In the genomic region with DNA sequence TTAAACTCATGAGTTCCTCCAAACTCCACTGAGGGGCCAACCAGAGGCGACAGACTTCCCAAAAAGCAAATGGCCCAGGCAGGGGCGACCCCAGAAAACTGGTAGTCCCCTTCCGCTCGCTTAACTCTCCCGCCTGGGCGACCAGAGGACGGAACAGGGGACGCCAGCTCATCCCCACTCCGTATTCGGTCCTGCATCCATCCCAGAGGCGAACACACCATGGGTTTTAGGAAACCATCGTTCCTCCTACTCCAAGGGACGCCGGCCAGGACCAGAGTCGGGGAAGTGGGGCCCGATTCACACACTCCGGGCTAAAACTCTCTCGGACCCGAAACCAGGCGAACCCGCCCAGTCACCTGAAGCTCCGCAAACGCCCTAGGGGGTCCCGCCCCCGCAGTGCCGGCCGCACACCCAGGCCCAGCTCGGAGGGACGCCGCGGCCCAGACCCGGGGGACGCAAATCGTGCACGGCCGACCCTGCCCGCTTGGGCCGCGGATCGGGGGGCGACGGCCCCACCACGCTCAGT, we compare ENCODE assay signal across 8 cellular contexts. TPM values are rescaled to one million over a fixed set of nuclear protein-coding genes. Genes with fewer than 3 reads are reported as not detected.
DNase-seq lines count a peak whose midpoint lies in the region; ATAC-seq and TF ChIP-seq lines count a peak whose summit lies in the region.

No MANE protein-coding gene starts in this region.

- H3K4me1 ChIP-seq in GM23248 (ENCODE audit: insufficient read depth) (peaks cover 21% of the 10 kb centered on the region), KMS-11 (ENCODE audit: low read depth, poor library complexity, severe bottlenecking) (peaks cover 29% of the 10 kb centered on the region), esophagus muscularis mucosa (peaks cover 10 to 35% (median 30%) of the 10 kb centered on the region in 4 donors)

- TF ChIP-seq CTCF in GM10248 (IDR thresholded peaks at IDR 0.05; ENCODE audit: control extremely low read depth, extremely low read depth, low read depth, missing control alignments) (no peak), KMS-11 (conservative IDR thresholded peaks at IDR 0.05; ENCODE audit: low read depth, low read length) (no peak), esophagus muscularis mucosa (IDR thresholded peaks at IDR 0.05) (no peak)

- H3K27ac ChIP-seq in GM23248 (peak overlapping the region; percentile 68), KMS-11 (peak overlapping the region; percentile 69), esophagus muscularis mucosa (replicated peaks in 1 of 4) (peak overlapping the region; percentile 87 to 91 (median 89)), temporal lobe (ENCODE audit: low read depth, low read length) (peak overlapping the region; percentile 73)

- CTCF ChIA-PET in GM10248 (lab: Yijun Ruan, JAX), result interaction anchor here (1.4 to 3.8 kb wide), 7 partner anchors 11 to 523 kb away, joined by 3 to 16 read pairs (median 6); no protein-coding TSS in a partner anchor

- no peaks in the 10 kb centered on the region for H3K9me2 ChIP-seq in GM23248 (ENCODE audit: insufficient read depth)

- intact Hi-C loops in esophagus muscularis mucosa (cut with DNase I), result loop anchor here (5.0 kb wide), 2 partner anchors 75 to 245 kb away; a partner anchor contains a TSS

- 0 to 1% methylated on average over 38 to 40 of the region's 43 CpGs for WGBS in GM23248 (ENCODE audit: low coverage in 1 of 2, low lambda C conversion rate in 2 of 2, missing lambda C conversion rate in 2 of 2), 2 experiments
- under 1% methylated on average over 13 of the region's 43 CpGs for WGBS in esophagus muscularis mucosa

- H3K36me3 ChIP-seq in GM23248 (ENCODE audit: low read depth) (no peaks in the 10 kb centered on the region), KMS-11 (ENCODE audit: insufficient read depth) (no peaks in the 10 kb centered on the region), esophagus muscularis mucosa (no peaks in the 10 kb centered on the region)

- DNase-seq in GM10248 (ENCODE audit: extremely low spot score), result peak; percentile 50
- peak; percentile 70 for DNase-seq in GM23248
- DNase-seq in activated CD8-positive, alpha-beta memory T cell treated with anti-CD3 and anti-CD28 coated beads, Interleukin-2, amount 50 U/mL, for 4 hours, result peak; percentile 43
- DNase-seq in esophagus muscularis mucosa (ENCODE audit: extremely low spot score), result no peak
- DNase-seq in naive B cell, result peak; percentile 36
- no peak for DNase-seq in NCI-H1105 treated with DMSO at 0.1 percent for 48 hours (lab: John Stamatoyannopoulos, UW)

- H3K4me3 ChIP-seq in GM23248, result peak overlapping the region; percentile 96
- H3K4me3 ChIP-seq in KMS-11 (IDR thresholded peaks at IDR 0.05; ENCODE audit: insufficient read depth, low read depth, low read length), result no peak overlapping the region
- peak overlapping the region; percentile 79 to 100 (median 92) for H3K4me3 ChIP-seq in esophagus muscularis mucosa

- no peak for TF ChIP-seq EP300 in esophagus muscularis mucosa (IDR thresholded peaks at IDR 0.05)

- H3K4me2 ChIP-seq in GM23248 (ENCODE audit: unreplicated experiment), result peak overlapping the region; percentile 84
- H3K4me2 ChIP-seq in KMS-11, result peak overlapping the region; percentile 86

- H3K27me3 Mint-ChIP-seq in naive B cell, result no peaks in the 10 kb centered on the region

- peaks cover 11% of the 10 kb centered on the region; the same call in 1 of the 2 replicates for H3F3A ChIP-seq in GM23248 (ENCODE audit: insufficient read depth)

- H3K9me3 ChIP-seq in GM23248 (ENCODE audit: low read depth), result no peaks in the 10 kb centered on the region
- H3K9me3 ChIP-seq in esophagus muscularis mucosa, result no peaks in the 10 kb centered on the region

- peak overlapping the region; percentile 97 for H2AFZ ChIP-seq in GM23248
- peak overlapping the region; percentile 74 for H2AFZ ChIP-seq in KMS-11 (ENCODE audit: low read depth)

- H3K9me3 Mint-ChIP-seq in naive B cell, result no peaks in the 10 kb centered on the region

- peaks cover 35 to 59% (median 56%) of the 10 kb centered on the region in 3 donors for H3K4me1 Mint-ChIP-seq in naive B cell

- H3K79me2 ChIP-seq in GM23248 (ENCODE audit: insufficient read depth) (peaks cover 53% of the 10 kb centered on the region), KMS-11 (ENCODE audit: insufficient read depth, low read depth) (peaks cover 50% of the 10 kb centered on the region)

- no peaks in the 10 kb centered on the region for H3K36me3 Mint-ChIP-seq in naive B cell

- peak; percentile 29 for ATAC-seq in naive B cell (ENCODE audit: low read depth in 2 of 2)

- peak overlapping the region; percentile 89 to 98 (median 96) for H3K4me3 Mint-ChIP-seq in naive B cell

- H4K20me1 ChIP-seq in GM23248 (ENCODE audit: insufficient read depth) (peaks cover 9% of the 10 kb centered on the region; the same call in 1 of the 2 replicates), KMS-11 (ENCODE audit: insufficient read depth) (peaks cover 18% of the 10 kb centered on the region)

- in situ Hi-C loops in GM23248 (cut with MboI), result no loop called here

- H3K9ac ChIP-seq in GM23248 (peak overlapping the region; percentile 88), KMS-11 (peak overlapping the region; percentile 95)

- no peak for TF ChIP-seq POLR2A in esophagus muscularis mucosa (IDR thresholded peaks at IDR 0.05; ENCODE audit: low read depth)

- peak overlapping the region; percentile 82 to 99 (median 91) for H3K27ac Mint-ChIP-seq in naive B cell

- POLR2A ChIA-PET in GM10248 (lab: Yijun Ruan, JAX), result interaction anchor here (1.3 kb wide), 1 partner anchor 10 kb away, joined by 3 read pairs; no protein-coding TSS in a partner anchor

- no peaks in the 10 kb centered on the region for H3K27me3 ChIP-seq in GM23248 (replicated peaks; ENCODE audit: insufficient read depth)
- no peaks in the 10 kb centered on the region for H3K27me3 ChIP-seq in KMS-11 (ENCODE audit: insufficient read depth, low read depth)
- H3K27me3 ChIP-seq in esophagus muscularis mucosa, result no peaks in the 10 kb centered on the region

RNA-seq across cellular contexts. Expression of a gene that starts 0.5 kb away (rescaled TPM):
- 28.3 and 30.9 TPM in 2 replicates for total RNA-seq in GM23248 (2014; rRNA removed; shearing (Covaris generic))
- polyA plus RNA-seq in GM23248 (2016; fragmentation: Nextera tagmentation; extraction: Ambion mirVana), result 19.6 and 20.9 TPM in 2 replicates
- total RNA-seq in esophagus muscularis mucosa, result 10 to 100 TPM; 10.4 to 16.4 (median 11.2) TPM
- polyA plus RNA-seq in naive B cell (ENCODE audit: low read depth in 6 of 6), result 10 to 100 TPM; 10.9 to 20.9 (median 16.9) TPM
- 35.2 TPM for total RNA-seq in temporal lobe

Comparison
In these comparisons a context has a peak if more than half of its experiments do, and no peak if none do; other contexts are left out.
1. DNase-seq: peak in GM10248 (single experiment), GM23248 (single experiment), activated CD8-positive, alpha-beta memory T cell treated with anti-CD3 and anti-CD28 coated beads, Interleukin-2, amount 50 U/mL, for 4 hours (single experiment) and naive B cell (single experiment); none in esophagus muscularis mucosa (single experiment) and NCI-H1105 treated with DMSO at 0.1 percent for 48 hours (single experiment).
2. Peak in every context shown above with its lines, with median percentiles within 50 percentile points of each other: H3K27ac ChIP-seq.